In the genomic region with DNA sequence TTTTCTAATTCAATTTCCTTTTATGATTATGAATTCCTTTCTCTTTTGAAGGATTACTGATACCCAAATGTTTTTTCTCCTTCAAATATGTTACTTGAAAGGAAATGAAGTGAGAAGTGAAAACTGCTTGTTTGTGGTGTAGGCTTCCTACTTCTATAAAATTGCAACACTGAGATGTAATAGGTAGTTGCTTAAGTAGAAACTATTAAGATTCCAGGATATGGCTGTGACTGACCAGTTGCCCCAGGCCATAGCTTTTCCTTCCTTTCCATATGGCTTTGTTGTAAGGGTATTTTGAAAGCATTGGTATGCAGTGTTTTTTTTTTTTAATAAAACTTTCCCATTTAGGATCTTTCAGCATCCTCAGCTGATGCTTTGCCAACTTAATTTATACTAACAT, we compare ENCODE assay signal across 11 cellular contexts. TPM values are rescaled to one million over a fixed set of nuclear protein-coding genes. Genes with fewer than 3 reads are reported as not detected.
A peak's percentile ranks its signal among the peaks of the same experiment; 100 is the strongest.
DNase-seq lines count a peak whose midpoint lies in the region; ATAC-seq and TF ChIP-seq lines count a peak whose summit lies in the region.
"Had no signal": no experiment of that assay in that cellular context is flagged by ENCODE, and none has a peak within 500 bp of the region (broad histone marks: within the 10 kb centered on the region; RNA-seq: fewer than 3 reads in every experiment).

No MANE protein-coding gene starts in this region.

- H3K27ac Mint-ChIP-seq in mesothelial cell of epicardium, result no peak overlapping the region
- H3K27ac Mint-ChIP-seq in activated CD4-positive, alpha-beta T cell treated with anti-CD3 and anti-CD28 coated beads for 36 hours, result no peak overlapping the region
- H3K27ac Mint-ChIP-seq: activated T-cell treated with anti-CD3 and anti-CD28 coated beads, Interleukin-2, amount 50 U/mL, for 24 hours; dendritic cell treated with granulocyte-macrophage colony-stimulating factor and Interleukin-4, amounts not matched to agents 40 ng/mL and 50 ng/mL, for 4 days had no signal

- intact Hi-C loops in activated CD4-positive, alpha-beta T cell treated with anti-CD3 and anti-CD28 coated beads for 36 hours (cut with DNase I, micrococcal nuclease), result no loop called here

- H3K9ac ChIP-seq in SK-N-MC (ENCODE audit: insufficient read length), result peak overlapping the region; percentile 16

- H3K4me3 ChIP-seq in BJ (ENCODE audit: low read depth, low read length) (no peak overlapping the region), SK-N-MC (no peak overlapping the region)

- H3K36me3 ChIP-seq in BJ (ENCODE audit: control insufficient read depth, insufficient read depth, low read length), result no peaks in the 10 kb centered on the region
- H3K36me3 ChIP-seq in SK-N-MC (ENCODE audit: insufficient read depth, low read length), result peaks cover 13% of the 10 kb centered on the region

- CTCF ChIA-PET in BJ (lab: Yijun Ruan, JAX), result interaction anchor here (0.6 to 1.1 kb wide), 2 partner anchors 16 to 92 kb away, joined by 3 to 4 read pairs; no protein-coding TSS in a partner anchor
- CTCF ChIA-PET in activated CD4-positive, alpha-beta T cell treated with anti-CD3 and anti-CD28 coated beads for 36 hours (lab: Charles Lee), result interaction anchor here (1.3 kb wide), 1 partner anchor 9 kb away, joined by 3 read pairs; no protein-coding TSS in a partner anchor

- POLR2A ChIA-PET in BJ (lab: Charles Lee), result interaction anchor here (0.5 kb wide), 1 partner anchor 272 kb away, joined by 4 read pairs; no protein-coding TSS in a partner anchor
- POLR2A ChIA-PET in activated CD4-positive, alpha-beta T cell treated with anti-CD3 and anti-CD28 coated beads for 36 hours (lab: Charles Lee), result no interaction called here

- peak; percentile 52 for ATAC-seq in HG03442 (IDR thresholded peaks at IDR 0.05; ENCODE audit: unreplicated experiment)
- ATAC-seq in activated CD4-positive, alpha-beta T cell treated with anti-CD3 and anti-CD28 coated beads for 36 hours, result no peak
- no peak for ATAC-seq in GM19397 (IDR thresholded peaks at IDR 0.05; ENCODE audit: unreplicated experiment)

- H3K9me3 Mint-ChIP-seq in mesothelial cell of epicardium, result peaks cover 4% of the 10 kb centered on the region
- H3K9me3 Mint-ChIP-seq in activated CD4-positive, alpha-beta T cell treated with anti-CD3 and anti-CD28 coated beads for 36 hours (ENCODE audit: low read depth), result no peaks in the 10 kb centered on the region
- H3K9me3 Mint-ChIP-seq: activated T-cell treated with anti-CD3 and anti-CD28 coated beads, Interleukin-2, amount 50 U/mL, for 24 hours; dendritic cell treated with granulocyte-macrophage colony-stimulating factor and Interleukin-4, amounts not matched to agents 40 ng/mL and 50 ng/mL, for 4 days had no signal

- no peak overlapping the region for H3K4me3 Mint-ChIP-seq in mesothelial cell of epicardium
- H3K4me3 Mint-ChIP-seq in activated CD4-positive, alpha-beta T cell treated with anti-CD3 and anti-CD28 coated beads for 36 hours, result no peak overlapping the region
- H3K4me3 Mint-ChIP-seq: activated T-cell treated with anti-CD3 and anti-CD28 coated beads, Interleukin-2, amount 50 U/mL, for 24 hours; dendritic cell treated with granulocyte-macrophage colony-stimulating factor and Interleukin-4, amounts not matched to agents 40 ng/mL and 50 ng/mL, for 4 days had no signal

- H3K27me3 ChIP-seq in BJ (ENCODE audit: control insufficient read depth, insufficient read depth, low read length), result no peaks in the 10 kb centered on the region

- peak; percentile 69 for DNase-seq in BJ (ENCODE audit: low read depth)
- DNase-seq in SK-N-MC (ENCODE audit: low read depth, low spot score), result peak; percentile 40
- DNase-seq in islet precursor cell, result peak; percentile 82
- no peak for DNase-seq in mesothelial cell of epicardium (ENCODE audit: low spot score in 2 of 2, unreplicated experiment in 2 of 2)
- DNase-seq in activated CD4-positive, alpha-beta T cell treated with anti-CD3 and anti-CD28 coated beads for 36 hours, result no peak
- DNase-seq in middle frontal gyrus (ENCODE audit: extremely low spot score, low spot score), result no peak
- DNase-seq: activated T-cell treated with anti-CD3 and anti-CD28 coated beads, Interleukin-2, amount 50 U/mL, for 24 hours; T-helper 2 cell had no signal

- TF ChIP-seq CTCF in BJ (IDR thresholded peaks at IDR 0.05; ENCODE audit: insufficient read depth, low read depth, low read length), result no peak
- no peak for TF ChIP-seq CTCF in mesothelial cell of epicardium (IDR thresholded peaks at IDR 0.05; ENCODE audit: unreplicated experiment)

- no peaks in the 10 kb centered on the region for H3K9me3 ChIP-seq in SK-N-MC (ENCODE audit: low read depth, low read length)

- H3K27me3 Mint-ChIP-seq in mesothelial cell of epicardium (ENCODE audit: low read depth), result no peaks in the 10 kb centered on the region
- H3K27me3 Mint-ChIP-seq in activated CD4-positive, alpha-beta T cell treated with anti-CD3 and anti-CD28 coated beads for 36 hours, result no peaks in the 10 kb centered on the region
- H3K27me3 Mint-ChIP-seq: activated T-cell treated with anti-CD3 and anti-CD28 coated beads, Interleukin-2, amount 50 U/mL, for 24 hours; dendritic cell treated with granulocyte-macrophage colony-stimulating factor and Interleukin-4, amounts not matched to agents 40 ng/mL and 50 ng/mL, for 4 days had no signal

- peaks cover 17% of the 10 kb centered on the region for H3K4me1 Mint-ChIP-seq in mesothelial cell of epicardium
- peaks cover 17% of the 10 kb centered on the region for H3K4me1 Mint-ChIP-seq in activated CD4-positive, alpha-beta T cell treated with anti-CD3 and anti-CD28 coated beads for 36 hours

- peaks cover 6% of the 10 kb centered on the region for H3K36me3 Mint-ChIP-seq in mesothelial cell of epicardium
- peaks cover 4% of the 10 kb centered on the region for H3K36me3 Mint-ChIP-seq in activated CD4-positive, alpha-beta T cell treated with anti-CD3 and anti-CD28 coated beads for 36 hours (ENCODE audit: low read depth)

- peak overlapping the region; percentile 20; the same call in 1 of the 2 replicates for H3K27ac ChIP-seq in SK-N-MC

RNA-seq across cellular contexts. Expression of a gene that starts 28.5 kb away (rescaled TPM):
- polyA plus RNA-seq in BJ (2011; rRNA removed), result 21.7 and 42.7 TPM in 2 replicates
- polyA minus RNA-seq in BJ (2011; rRNA and poly(A)+ RNA removed), result 48.0 and 52.8 TPM in 2 replicates
- 34.2 to 37.8 TPM (median 37.6 TPM) in 3 replicates for total RNA-seq in mesothelial cell of epicardium
- 10 to 100 TPM; 29.9 to 33.5 TPM for total RNA-seq in activated CD4-positive, alpha-beta T cell treated with anti-CD3 and anti-CD28 coated beads for 36 hours

Comparison
In these comparisons a context has a peak if more than half of its experiments do, and no peak if none do; other contexts are left out.
1. DNase-seq: peak in BJ (single experiment), SK-N-MC (single experiment) and islet precursor cell (single experiment); none in mesothelial cell of epicardium (0 of 2), activated CD4-positive, alpha-beta T cell treated with anti-CD3 and anti-CD28 coated beads for 36 hours (single experiment) and middle frontal gyrus (single experiment).